ENCODE assay signal across 8 cellular contexts in the genomic region with DNA sequence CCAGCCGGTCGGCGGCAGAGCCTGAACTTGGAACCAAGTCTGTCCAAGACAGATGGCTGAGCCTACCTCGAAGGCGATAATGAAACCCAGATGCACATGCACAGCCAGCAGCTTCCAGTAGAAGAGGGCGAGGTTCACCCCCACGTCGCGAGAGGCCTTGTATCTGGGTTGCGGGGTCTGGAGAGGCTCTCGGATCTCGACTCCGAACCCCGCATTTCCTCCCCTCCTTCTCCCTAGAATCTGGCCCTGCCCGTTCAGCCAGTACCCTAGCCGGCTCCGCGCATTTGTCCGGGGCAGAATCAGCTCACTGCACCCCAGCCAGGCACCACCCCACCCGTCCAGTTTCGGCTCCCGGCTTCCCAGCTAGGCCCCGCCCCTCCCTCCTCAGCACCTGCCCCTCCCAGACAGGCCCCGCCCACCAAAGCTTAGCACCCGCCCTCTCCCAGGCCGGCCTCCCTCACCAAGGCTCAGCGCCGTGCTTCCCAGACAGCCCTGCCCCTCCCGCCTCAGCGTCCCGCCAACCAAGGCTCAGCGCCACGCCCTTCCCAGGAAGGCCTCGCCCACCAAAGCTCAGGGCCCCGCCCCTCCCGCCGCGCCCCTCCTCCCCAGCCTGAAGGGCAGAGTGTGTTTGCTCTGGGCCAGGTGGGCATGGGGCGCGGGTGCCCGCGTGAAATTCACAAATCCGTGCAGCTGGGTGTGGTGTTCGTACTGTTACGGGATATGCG. TPM values are rescaled to one million over a fixed set of nuclear protein-coding genes. Genes with fewer than 3 reads are reported as not detected.
DNase-seq lines count a peak whose midpoint lies in the region; ATAC-seq and TF ChIP-seq lines count a peak whose summit lies in the region.

No MANE protein-coding gene starts in this region.

- peak overlapping the region; percentile 77 for H3K4me3 Mint-ChIP-seq in progenitor cell of endocrine pancreas (ENCODE audit: low read depth)

- intact Hi-C loops in left ventricle myocardium inferior (cut with micrococcal nuclease) (no loop called here), upper lobe of right lung (cut with DNase I) (no loop called here)

- no peaks in the 10 kb centered on the region for H3K36me3 Mint-ChIP-seq in progenitor cell of endocrine pancreas (ENCODE audit: insufficient read depth)

- H3K9me3 ChIP-seq in left ventricle myocardium inferior (replicated peaks) (no peaks in the 10 kb centered on the region), upper lobe of right lung (no peaks in the 10 kb centered on the region)

- H3K4me1 Mint-ChIP-seq in progenitor cell of endocrine pancreas (ENCODE audit: low read depth): peaks cover 13% of the 10 kb centered on the region

- POLR2A ChIA-PET in GM10248 (lab: Yijun Ruan, JAX): interaction anchor here (0.5 to 1.6 kb wide), 5 partner anchors 10 to 276 kb away, joined by 3 to 9 read pairs (median 4); partner anchors contain the start of gene CPLANE2

- peak overlapping the region; percentile 79 for H3K27ac ChIP-seq in left ventricle myocardium inferior (replicated peaks)
- peak overlapping the region; percentile 69 for H3K27ac ChIP-seq in upper lobe of right lung

- peak; percentile 99 for DNase-seq in GM10248 (ENCODE audit: extremely low spot score)
- peak; percentile 99 for DNase-seq in NCI-H128 (lab: John Stamatoyannopoulos, UW; ENCODE audit: unreplicated experiment)
- DNase-seq in T-helper 1 cell: peak; percentile 91 to 95 (median 92)
- DNase-seq in amniotic stem cell (lab: John Stamatoyannopoulos, UW): peak; percentile 93
- peak; percentile 99 for DNase-seq in left ventricle myocardium inferior
- peak; percentile 91 for DNase-seq in progenitor cell of endocrine pancreas (ENCODE audit: low spot score, unreplicated experiment)
- DNase-seq in upper lobe of right lung: peak; percentile 100

- ATAC-seq in HG02610 (IDR thresholded peaks at IDR 0.05; ENCODE audit: unreplicated experiment): peak; percentile 88
- peak; percentile 98 for ATAC-seq in upper lobe of right lung

- CTCF ChIA-PET in GM10248 (lab: Yijun Ruan, JAX): interaction anchor here (0.9 to 2.6 kb wide), 8 partner anchors 9 to 147 kb away, joined by 3 to 11 read pairs (median 5); no protein-coding TSS in a partner anchor

- no peaks in the 10 kb centered on the region for H3K9me3 Mint-ChIP-seq in progenitor cell of endocrine pancreas (ENCODE audit: low read depth)

- peak overlapping the region; percentile 84 for H3K27ac Mint-ChIP-seq in progenitor cell of endocrine pancreas

- H3K27me3 ChIP-seq in left ventricle myocardium inferior (ENCODE audit: low read depth): no peaks in the 10 kb centered on the region
- no peaks in the 10 kb centered on the region for H3K27me3 ChIP-seq in upper lobe of right lung

- H3K4me3 ChIP-seq in left ventricle myocardium inferior (peak overlapping the region; percentile 69), upper lobe of right lung (peak overlapping the region; percentile 57)

- H3K36me3 ChIP-seq in left ventricle myocardium inferior (no peaks in the 10 kb centered on the region), upper lobe of right lung (no peaks in the 10 kb centered on the region)

- TF ChIP-seq CTCF in GM10248 (IDR thresholded peaks at IDR 0.05; ENCODE audit: control extremely low read depth, extremely low read depth, low read depth, missing control alignments): no peak
- no peak for TF ChIP-seq CTCF in left ventricle myocardium inferior (IDR thresholded peaks at IDR 0.05; ENCODE audit: borderline replicate concordance)
- TF ChIP-seq CTCF in progenitor cell of endocrine pancreas (IDR thresholded peaks at IDR 0.05; ENCODE audit: unreplicated experiment): no peak
- no peak for TF ChIP-seq CTCF in upper lobe of right lung (IDR thresholded peaks at IDR 0.05)

- peaks cover 32% of the 10 kb centered on the region for H3K27me3 Mint-ChIP-seq in progenitor cell of endocrine pancreas

- peaks cover 23% of the 10 kb centered on the region for H3K4me1 ChIP-seq in left ventricle myocardium inferior
- H3K4me1 ChIP-seq in upper lobe of right lung: peaks cover 12% of the 10 kb centered on the region

RNA-seq across cellular contexts. Expression of gene ARHGEF19, which starts 4.8 kb away (rescaled TPM):
- 2.2 TPM for total RNA-seq in left ventricle myocardium inferior
- total RNA-seq in progenitor cell of endocrine pancreas: 146 and 151 TPM in 2 replicates
- 11.9 TPM for total RNA-seq in upper lobe of right lung

RNA-seq across cellular contexts. Expression of gene CPLANE2, which starts 19.8 kb away (rescaled TPM):
- total RNA-seq in left ventricle myocardium inferior (9.7 TPM), progenitor cell of endocrine pancreas (14.8 and 16.5 TPM in 2 replicates), upper lobe of right lung (11.7 TPM)

Comparison
In these comparisons a context has a peak if more than half of its experiments do, and no peak if none do; other contexts are left out.
1. Peak in every context shown above with its lines: DNase-seq, ATAC-seq, H3K4me3 ChIP-seq and H3K27ac ChIP-seq.
2. RNA of gene ARHGEF19, which starts 4.8 kb away (total RNA-seq): 146 to 151 TPM in progenitor cell of endocrine pancreas; 11.9 TPM in upper lobe of right lung (single experiment) and 2.2 TPM in left ventricle myocardium inferior (single experiment); every median in the first group is over 10 times any median in the second.